In the genomic region with DNA sequence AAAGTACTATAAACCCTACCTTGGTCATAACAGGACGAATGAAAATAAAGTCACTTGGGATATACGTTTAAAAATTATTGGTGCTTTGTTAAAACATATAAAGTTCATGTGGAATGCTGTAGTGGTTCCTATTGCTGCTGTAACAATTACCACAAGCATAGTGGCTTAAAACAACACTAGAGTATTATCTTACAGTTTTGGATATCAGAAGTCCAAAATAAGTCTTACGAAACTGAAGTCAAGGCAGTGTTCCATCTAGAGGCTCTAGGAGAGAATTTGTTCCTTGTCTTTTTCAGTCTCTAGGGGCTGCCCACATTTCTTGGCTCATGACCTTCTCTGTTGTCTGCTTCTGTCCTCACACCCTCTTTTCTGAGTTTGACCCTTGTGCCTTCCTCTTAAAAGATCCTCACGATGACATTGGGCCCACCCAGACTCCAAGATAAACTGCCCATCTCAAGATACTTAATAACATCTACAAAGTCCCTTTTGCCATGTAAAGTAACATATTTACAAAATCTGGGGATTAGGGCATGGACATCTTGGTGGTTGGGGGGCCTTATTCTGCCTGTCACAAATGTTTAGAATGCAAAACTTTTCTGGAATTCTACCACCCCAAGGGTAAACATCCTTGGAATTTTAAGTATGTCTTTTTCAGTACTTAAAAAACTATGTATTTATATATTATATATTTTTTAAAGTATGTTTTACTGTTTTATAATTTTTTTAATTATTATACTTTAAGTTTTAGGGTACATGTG, we compare ENCODE assay signal across 1 cellular context.
TF ChIP-seq lines count a peak whose summit lies in the region.

No MANE protein-coding gene starts in this region.

TF ChIP-seq in H1, 55 proteins besides CTCF, POLR2A, EP300 and RAD21:
- TF ChIP-seq RXRA (IDR thresholded peaks at IDR 0.05; ENCODE audit: insufficient read depth, low read depth, low read length) (no peak), TEAD4 (IDR thresholded peaks at IDR 0.05; ENCODE audit: low read depth, low read length) (peak; percentile 24; the same call in 1 of the 2 replicates)
